In the genomic region with DNA sequence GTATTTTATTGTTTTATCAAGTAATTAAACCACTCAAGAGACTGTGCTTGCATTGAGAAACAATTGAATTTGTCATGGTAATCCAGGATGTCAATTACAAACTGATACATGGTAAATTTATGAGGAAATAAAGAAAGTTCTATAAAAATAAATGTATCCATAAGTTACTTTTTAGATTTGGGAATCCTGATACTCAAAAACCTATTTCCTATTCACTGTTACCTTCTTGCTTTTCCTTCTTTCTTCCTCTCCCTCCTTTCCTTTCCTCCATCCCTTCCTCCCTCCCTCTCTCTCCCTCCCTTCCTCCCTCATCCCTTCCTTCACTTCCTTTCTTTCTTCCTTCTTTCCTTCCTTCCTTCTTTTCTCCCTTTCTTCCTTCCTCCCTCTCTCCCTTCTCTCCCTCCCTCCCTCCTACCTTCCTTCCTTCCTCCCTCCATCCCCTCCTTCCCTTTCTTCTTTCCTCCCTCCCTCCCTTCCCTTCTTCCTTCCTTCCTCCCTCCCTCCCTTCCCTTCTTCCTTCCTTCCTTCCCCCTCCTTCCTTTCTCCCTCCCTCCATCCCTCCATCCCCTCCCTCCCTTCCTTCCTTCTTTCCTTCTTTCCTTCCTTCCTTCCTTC, we compare ENCODE assay signal across 25 cellular contexts.
"Had no signal": no experiment of that assay in that cellular context is flagged by ENCODE, and none has a peak within 500 bp of the region (broad histone marks: within the 10 kb centered on the region; RNA-seq: fewer than 3 reads in every experiment).

No MANE protein-coding gene starts in this region.

- H3K4me1 ChIP-seq: colonic mucosa, esophagus squamous epithelium, foreskin keratinocyte, gastrocnemius medialis, heart left ventricle, heart right ventricle had no signal

- ATAC-seq: effector memory CD8-positive, alpha-beta T cell; esophagus mucosa; foreskin keratinocyte; gastrocnemius medialis; gastroesophageal sphincter; heart left ventricle; heart right ventricle had no signal

- DNase-seq: colonic mucosa; cortex of kidney; dermis blood vessel endothelial cell; dorsolateral prefrontal cortex; effector CD4-positive, alpha-beta T cell; effector CD8-positive, alpha-beta T cell; effector memory CD4-positive, alpha-beta T cell; effector memory CD8-positive, alpha-beta T cell; endodermal cell; erythroblast; esophagus squamous epithelium; foreskin fibroblast; foreskin keratinocyte; foreskin melanocyte; gastrocnemius medialis; glutamatergic neuron; head of caudate nucleus; heart left ventricle; heart right ventricle had no signal

- H3K36me3 ChIP-seq: colonic mucosa, esophagus muscularis mucosa, esophagus squamous epithelium, gastrocnemius medialis, gastroesophageal sphincter, heart left ventricle, heart right ventricle had no signal

- H3K27ac ChIP-seq: colonic mucosa, coronary artery, dorsolateral prefrontal cortex, epithelial cell of prostate, esophagus muscularis mucosa, esophagus squamous epithelium, foreskin keratinocyte, gastrocnemius medialis, gastroesophageal sphincter, heart left ventricle, heart right ventricle had no signal

- H3K9me3 ChIP-seq: colonic mucosa, esophagus muscularis mucosa, esophagus squamous epithelium, gastrocnemius medialis, gastroesophageal sphincter, heart left ventricle, heart right ventricle had no signal

- H3K4me3 ChIP-seq: colonic mucosa, coronary artery, dorsolateral prefrontal cortex, esophagus muscularis mucosa, esophagus squamous epithelium, gastrocnemius medialis, gastroesophageal sphincter, heart left ventricle, heart right ventricle had no signal

- H3K27me3 ChIP-seq: colonic mucosa, esophagus muscularis mucosa, esophagus squamous epithelium, gastrocnemius medialis, gastroesophageal sphincter, heart left ventricle, heart right ventricle had no signal

- FAIRE-seq: endothelial cell of umbilical vein had no signal
